ENCODE assay signal across 13 cellular contexts in the genomic region with DNA sequence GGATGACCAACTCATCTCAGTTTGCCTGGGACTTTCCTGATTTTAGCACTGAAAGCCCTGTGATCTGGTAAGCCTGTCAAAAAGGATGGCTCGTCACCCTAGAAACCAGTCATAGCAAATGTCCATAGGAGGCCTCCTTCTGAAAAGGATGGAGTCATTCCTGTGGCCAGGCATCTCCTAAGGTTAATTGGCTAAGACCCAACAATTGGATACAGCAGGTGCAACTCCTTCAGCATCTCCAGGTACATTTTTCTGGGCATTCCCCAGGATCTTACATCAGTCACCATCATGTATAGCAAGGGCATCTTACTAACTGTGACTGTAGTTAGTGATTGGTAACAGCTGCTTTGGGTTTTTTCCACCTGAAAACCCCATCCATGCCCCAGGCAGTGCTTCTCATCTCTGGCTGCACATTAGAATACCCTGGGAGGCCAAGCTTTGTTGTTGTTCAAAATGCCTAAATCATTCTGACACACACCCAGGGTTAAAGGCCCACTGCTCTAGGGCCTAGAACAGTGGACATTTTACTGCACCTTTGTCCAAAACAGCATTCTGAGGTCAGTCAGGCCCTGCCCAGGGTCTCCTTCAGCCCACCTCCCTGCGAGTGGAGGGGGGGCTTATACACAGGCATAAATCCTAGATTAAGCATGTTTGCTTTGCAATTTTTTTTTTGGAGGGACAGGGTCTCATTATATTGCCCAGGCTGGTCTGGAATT. TPM values are rescaled to one million over a fixed set of nuclear protein-coding genes. Genes with fewer than 3 reads are reported as not detected.
A peak's percentile ranks its signal among the peaks of the same experiment; 100 is the strongest.
DNase-seq lines count a peak whose midpoint lies in the region; ATAC-seq lines count a peak whose summit lies in the region.
"Had no signal": no experiment of that assay in that cellular context is flagged by ENCODE, and none has a peak within 500 bp of the region (broad histone marks: within the 10 kb centered on the region; RNA-seq: fewer than 3 reads in every experiment).

No MANE protein-coding gene starts in this region.

- no peak overlapping the region for H3K4me3 Mint-ChIP-seq in activated naive CD4-positive, alpha-beta T cell treated with anti-CD3 and anti-CD28 coated beads for 36 hours
- H3K4me3 Mint-ChIP-seq in activated naive CD4-positive, alpha-beta T cell treated with anti-CD3 and anti-CD28 coated beads, Interleukin-2, amount 10 ng/mL, durations not matched to agents 7 days and 5 days = no peak overlapping the region
- no peak overlapping the region for H3K4me3 Mint-ChIP-seq in stimulated activated naive B cell treated with anti-CD40 and anti-IgM and Interleukin-4, amounts not matched to agents 10 μg/mL and 1 μg/mL and 100 μg/mL, for 72 hours
- H3K4me3 Mint-ChIP-seq in naive thymus-derived CD8-positive, alpha-beta T cell = no peak overlapping the region
- H3K4me3 Mint-ChIP-seq: type B pancreatic cell had no signal

- no peak overlapping the region for H3K27ac Mint-ChIP-seq in activated naive CD4-positive, alpha-beta T cell treated with anti-CD3 and anti-CD28 coated beads for 36 hours
- no peak overlapping the region for H3K27ac Mint-ChIP-seq in activated naive CD4-positive, alpha-beta T cell treated with anti-CD3 and anti-CD28 coated beads, Interleukin-2, amount 10 ng/mL, durations not matched to agents 7 days and 5 days
- peak overlapping the region; percentile 65 for H3K27ac Mint-ChIP-seq in stimulated activated naive B cell treated with anti-CD40 and anti-IgM and Interleukin-4, amounts not matched to agents 10 μg/mL and 1 μg/mL and 100 μg/mL, for 72 hours
- no peak overlapping the region for H3K27ac Mint-ChIP-seq in naive thymus-derived CD8-positive, alpha-beta T cell
- H3K27ac Mint-ChIP-seq: activated T-helper 2 cell treated with anti-CD3 and anti-CD28 coated beads, Interferon-gamma antibody, Interleukin-2, Interleukin-4, amounts not matched to agents 10 μg/mL and 5 μg/mL and 100 μg/mL, durations not matched to agents 14 hours and 24 hours and 36 hours; type B pancreatic cell had no signal

- H3K9me3 Mint-ChIP-seq in activated naive CD4-positive, alpha-beta T cell treated with anti-CD3 and anti-CD28 coated beads for 36 hours = peaks cover 9% of the 10 kb centered on the region
- H3K9me3 Mint-ChIP-seq in activated naive CD4-positive, alpha-beta T cell treated with anti-CD3 and anti-CD28 coated beads, Interleukin-2, amount 10 ng/mL, durations not matched to agents 7 days and 5 days = peaks cover 11% of the 10 kb centered on the region
- H3K9me3 Mint-ChIP-seq in stimulated activated naive B cell treated with anti-CD40 and anti-IgM and Interleukin-4, amounts not matched to agents 10 μg/mL and 1 μg/mL and 100 μg/mL, for 72 hours = peaks cover 14% of the 10 kb centered on the region in 2 donors
- H3K9me3 Mint-ChIP-seq in naive thymus-derived CD8-positive, alpha-beta T cell = peaks cover 0 to 21% (median 10%) of the 10 kb centered on the region in 9 donors

- CTCF ChIA-PET in activated naive CD4-positive, alpha-beta T cell treated with anti-CD3 and anti-CD28 coated beads for 36 hours (lab: Charles Lee) = interaction anchor here (1.0 to 1.2 kb wide), 2 partner anchors 102 to 141 kb away, joined by 3 read pairs; no protein-coding TSS in a partner anchor
- CTCF ChIA-PET in activated naive CD4-positive, alpha-beta T cell treated with anti-CD3 and anti-CD28 coated beads, Interleukin-2, amount 10 ng/mL, durations not matched to agents 7 days and 5 days (lab: Charles Lee) = no interaction called here

- peaks cover 5% of the 10 kb centered on the region for H3K4me1 Mint-ChIP-seq in activated naive CD4-positive, alpha-beta T cell treated with anti-CD3 and anti-CD28 coated beads for 36 hours (ENCODE audit: low read depth)
- H3K4me1 Mint-ChIP-seq in activated naive CD4-positive, alpha-beta T cell treated with anti-CD3 and anti-CD28 coated beads, Interleukin-2, amount 10 ng/mL, durations not matched to agents 7 days and 5 days = peaks cover 5% of the 10 kb centered on the region
- H3K4me1 Mint-ChIP-seq in stimulated activated naive B cell treated with anti-CD40 and anti-IgM and Interleukin-4, amounts not matched to agents 10 μg/mL and 1 μg/mL and 100 μg/mL, for 72 hours = no peaks in the 10 kb centered on the region
- no peaks in the 10 kb centered on the region for H3K4me1 Mint-ChIP-seq in naive thymus-derived CD8-positive, alpha-beta T cell

- H3K27me3 Mint-ChIP-seq in activated naive CD4-positive, alpha-beta T cell treated with anti-CD3 and anti-CD28 coated beads for 36 hours (ENCODE audit: low read depth) = peaks cover under 1% of the 10 kb centered on the region
- peaks cover 9% of the 10 kb centered on the region for H3K27me3 Mint-ChIP-seq in activated naive CD4-positive, alpha-beta T cell treated with anti-CD3 and anti-CD28 coated beads, Interleukin-2, amount 10 ng/mL, durations not matched to agents 7 days and 5 days
- peaks cover 0 to 11% of the 10 kb centered on the region in 2 donors for H3K27me3 Mint-ChIP-seq in stimulated activated naive B cell treated with anti-CD40 and anti-IgM and Interleukin-4, amounts not matched to agents 10 μg/mL and 1 μg/mL and 100 μg/mL, for 72 hours
- H3K27me3 Mint-ChIP-seq in naive thymus-derived CD8-positive, alpha-beta T cell = peaks cover 0 to 6% (median 2%) of the 10 kb centered on the region in 5 donors

- DNase-seq in activated naive CD4-positive, alpha-beta T cell treated with anti-CD3 and anti-CD28 coated beads for 36 hours = peak; percentile 41
- DNase-seq in activated naive CD4-positive, alpha-beta T cell treated with anti-CD3 and anti-CD28 coated beads, Interleukin-2, amount 10 ng/mL, durations not matched to agents 7 days and 5 days = no peak
- DNase-seq in stimulated activated naive B cell treated with anti-CD40 and anti-IgM and Interleukin-4, amounts not matched to agents 10 μg/mL and 1 μg/mL and 100 μg/mL, for 72 hours = peak; percentile 1
- no peak for DNase-seq in NCI-H1417 treated with DMSO at 0.1 percent for 48 hours (lab: John Stamatoyannopoulos, UW)
- DNase-seq in activated CD4-positive, CD25-positive, alpha-beta regulatory T cell treated with anti-CD3 and anti-CD28 coated beads, Interleukin-2, amount 50 U/mL, for 72 hours = no peak
- DNase-seq in naive thymus-derived CD8-positive, alpha-beta T cell = no peak
- DNase-seq: activated CD4-positive, alpha-beta T cell treated with anti-CD3 and anti-CD28 coated beads for 4 hours; Caco-2; caudate nucleus had no signal

- intact Hi-C loops in activated naive CD4-positive, alpha-beta T cell treated with anti-CD3 and anti-CD28 coated beads for 36 hours (cut with micrococcal nuclease) = no loop called here

- POLR2A ChIA-PET in naive thymus-derived CD8-positive, alpha-beta T cell (lab: Charles Lee) = no interaction called here

- ATAC-seq in HG02588 (IDR thresholded peaks at IDR 0.05; ENCODE audit: unreplicated experiment) = peak; percentile 62
- peak; percentile 69 for ATAC-seq in HG03432 (IDR thresholded peaks at IDR 0.05; ENCODE audit: unreplicated experiment)
- peak; percentile 16 to 86 for ATAC-seq in stimulated activated naive B cell treated with anti-CD40 and anti-IgM and Interleukin-4, amounts not matched to agents 10 μg/mL and 1 μg/mL and 100 μg/mL, for 72 hours (replicated peaks)
- ATAC-seq in naive thymus-derived CD8-positive, alpha-beta T cell = no peak

- H3K36me3 Mint-ChIP-seq in activated naive CD4-positive, alpha-beta T cell treated with anti-CD3 and anti-CD28 coated beads for 36 hours (ENCODE audit: low read depth) = no peaks in the 10 kb centered on the region
- H3K36me3 Mint-ChIP-seq in activated naive CD4-positive, alpha-beta T cell treated with anti-CD3 and anti-CD28 coated beads, Interleukin-2, amount 10 ng/mL, durations not matched to agents 7 days and 5 days = no peaks in the 10 kb centered on the region
- peaks cover 0 to 5% of the 10 kb centered on the region in 2 donors for H3K36me3 Mint-ChIP-seq in stimulated activated naive B cell treated with anti-CD40 and anti-IgM and Interleukin-4, amounts not matched to agents 10 μg/mL and 1 μg/mL and 100 μg/mL, for 72 hours
- peaks cover 0 to 5% (median under 1%) of the 10 kb centered on the region in 3 donors for H3K36me3 Mint-ChIP-seq in naive thymus-derived CD8-positive, alpha-beta T cell
- H3K36me3 Mint-ChIP-seq: type B pancreatic cell had no signal

RNA-seq across cellular contexts. Expression of gene GALNT15, which starts 28.3 kb away (rescaled TPM):
- total RNA-seq in activated naive CD4-positive, alpha-beta T cell treated with anti-CD3 and anti-CD28 coated beads for 36 hours = not detected
- not detected for total RNA-seq in naive thymus-derived CD8-positive, alpha-beta T cell
- not detected for polyA plus RNA-seq in naive thymus-derived CD8-positive, alpha-beta T cell
- total RNA-seq: activated T-helper 2 cell treated with anti-CD3 and anti-CD28 coated beads, Interferon-gamma antibody, Interleukin-2, Interleukin-4, amounts not matched to agents 10 μg/mL and 5 μg/mL and 100 μg/mL, durations not matched to agents 14 hours and 24 hours and 36 hours; Caco-2 had no signal

Comparison
In these comparisons a context has a peak if more than half of its experiments do, and no peak if none do; other contexts are left out.
1. DNase-seq: peak in activated naive CD4-positive, alpha-beta T cell treated with anti-CD3 and anti-CD28 coated beads for 36 hours (single experiment) and stimulated activated naive B cell treated with anti-CD40 and anti-IgM and Interleukin-4, amounts not matched to agents 10 μg/mL and 1 μg/mL and 100 μg/mL, for 72 hours (single experiment); none in activated naive CD4-positive, alpha-beta T cell treated with anti-CD3 and anti-CD28 coated beads, Interleukin-2, amount 10 ng/mL, durations not matched to agents 7 days and 5 days (single experiment), NCI-H1417 treated with DMSO at 0.1 percent for 48 hours (single experiment), activated CD4-positive, CD25-positive, alpha-beta regulatory T cell treated with anti-CD3 and anti-CD28 coated beads, Interleukin-2, amount 50 U/mL, for 72 hours (single experiment) and naive thymus-derived CD8-positive, alpha-beta T cell (0 of 10).
2. ATAC-seq: peak in HG02588 (single experiment), HG03432 (single experiment) and stimulated activated naive B cell treated with anti-CD40 and anti-IgM and Interleukin-4, amounts not matched to agents 10 μg/mL and 1 μg/mL and 100 μg/mL, for 72 hours (2 of 2); none in naive thymus-derived CD8-positive, alpha-beta T cell (0 of 2).